In genomic region chr5:94266170-94266569, GRCh38 we compare ENCODE assay signal across 22 cellular contexts.
"Had no signal": no experiment of that assay in that cellular context is flagged by ENCODE, and none has a peak within 500 bp of the region (broad histone marks: within the 10 kb centered on the region; RNA-seq: fewer than 3 reads in every experiment).

No MANE protein-coding gene starts in this region.

- ATAC-seq: activated CD8-positive, alpha-beta T cell treated with anti-CD3 and anti-CD28 coated beads, Interleukin-2, amount 10 ng/mL, durations not matched to agents 7 days and 5 days; effector memory CD8-positive, alpha-beta T cell; naive thymus-derived CD8-positive, alpha-beta T cell; sciatic nerve; stimulated activated naive CD8-positive, alpha-beta T cell treated with anti-CD3 and anti-CD28 coated beads, Interleukin-15, Interleukin-2, amounts not matched to agents 100 U/mL and 50 U/mL, for 24 hours had no signal

- H3K4me3 ChIP-seq: ascending aorta, colonic mucosa, dorsolateral prefrontal cortex, esophagus muscularis mucosa, left ventricle myocardium inferior, neural progenitor cell, smooth muscle cell, upper lobe of left lung had no signal

- H3K4me2 ChIP-seq: neural progenitor cell, smooth muscle cell had no signal

- H3K36me3 ChIP-seq: ascending aorta, colonic mucosa, esophagus muscularis mucosa, left ventricle myocardium inferior, neural progenitor cell, upper lobe of left lung had no signal

- H3K27ac ChIP-seq: ascending aorta, colonic mucosa, dorsolateral prefrontal cortex, esophagus muscularis mucosa, left ventricle myocardium inferior, neural progenitor cell, upper lobe of left lung had no signal

- H3K9me3 ChIP-seq: ascending aorta, colonic mucosa, upper lobe of left lung had no signal

- H3K9ac ChIP-seq: neural progenitor cell had no signal

- DNase-seq: activated CD4-positive, alpha-beta T cell treated with anti-CD3 and anti-CD28 coated beads for 1 hour; activated CD4-positive, alpha-beta T cell treated with anti-CD3 and anti-CD28 coated beads, Interleukin-2, amount 50 U/mL, for 1 hour; activated CD8-positive, alpha-beta T cell treated with anti-CD3 and anti-CD28 coated beads, Interleukin-2, amount 10 ng/mL, durations not matched to agents 7 days and 5 days; activated gamma-delta T cell treated with Interleukin-2 at 50 U/mL for 16 hours; colonic mucosa; dorsolateral prefrontal cortex; effector memory CD8-positive, alpha-beta T cell; foreskin fibroblast; immature natural killer cell; left ventricle myocardium inferior; naive thymus-derived CD8-positive, alpha-beta T cell; posterior cingulate gyrus; stimulated activated CD4-positive, alpha-beta T cell treated with anti-CD3 and anti-CD28 coated beads, Interleukin-15, amount 100 ng/mL, for 24 hours; stimulated activated CD4-positive, alpha-beta T cell treated with anti-CD3 and anti-CD28 coated beads, Interleukin-4, amount 100 ng/mL, for 1 hour; stimulated activated naive CD8-positive, alpha-beta T cell treated with anti-CD3 and anti-CD28 coated beads, Interleukin-15, Interleukin-2, amounts not matched to agents 100 U/mL and 50 U/mL, for 24 hours; T-helper 9 cell; upper lobe of left lung had no signal

- H3K4me1 ChIP-seq: ascending aorta, colonic mucosa, esophagus muscularis mucosa, left ventricle myocardium inferior, neural progenitor cell, upper lobe of left lung had no signal

- H3K27me3 ChIP-seq: ascending aorta, colonic mucosa, dorsolateral prefrontal cortex, esophagus muscularis mucosa, neural progenitor cell, upper lobe of left lung had no signal
